In the genomic region with DNA sequence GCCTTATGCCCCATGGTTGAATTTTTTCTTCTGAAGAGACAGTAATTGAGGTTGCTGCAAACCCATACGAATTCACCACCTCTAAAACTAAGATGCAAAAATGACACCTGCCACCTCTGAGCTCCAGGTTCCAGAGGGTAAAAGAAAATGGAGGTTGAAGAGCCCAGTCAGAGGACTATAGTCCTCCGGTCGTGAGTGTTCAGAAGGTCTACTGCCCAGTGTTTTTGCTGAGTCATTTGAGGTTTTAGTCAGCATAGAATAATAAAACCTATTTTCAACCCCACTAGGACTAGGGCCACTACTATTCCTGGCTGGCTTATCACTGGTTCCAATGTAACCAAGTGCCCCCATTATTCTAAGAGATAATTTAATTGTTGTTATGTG, we compare ENCODE assay signal across 11 cellular contexts. TPM values are rescaled to one million over a fixed set of nuclear protein-coding genes. Genes with fewer than 3 reads are reported as not detected.
DNase-seq lines count a peak whose midpoint lies in the region; ATAC-seq, FAIRE-seq and TF ChIP-seq lines count a peak whose summit lies in the region.
"Had no signal": no experiment of that assay in that cellular context is flagged by ENCODE, and none has a peak within 500 bp of the region (broad histone marks: within the 10 kb centered on the region; RNA-seq: fewer than 3 reads in every experiment).

No MANE protein-coding gene starts in this region.

- H3K27me3 ChIP-seq in esophagus squamous epithelium, result no peaks in the 10 kb centered on the region
- H3K27me3 ChIP-seq: vagina had no signal

- peak; percentile 32 for DNase-seq in Daoy (ENCODE audit: low read depth)
- DNase-seq in M059J (ENCODE audit: low read depth), result peak; percentile 57
- DNase-seq in esophagus squamous epithelium (lab: John Stamatoyannopoulos, UW), result no peak
- DNase-seq in GM19239 (ENCODE audit: insufficient read length, low spot score), result no peak
- no peak for DNase-seq in omental fat pad (ENCODE audit: low spot score)
- DNase-seq in GF-D8 (lab: John Stamatoyannopoulos, UW), result no peak
- DNase-seq in NCI-H2081 treated with DMSO at 0.1 percent for 48 hours (lab: John Stamatoyannopoulos, UW), result no peak

- TF ChIP-seq CTCF in esophagus squamous epithelium (IDR thresholded peaks at IDR 0.05) (no peak), omental fat pad (IDR thresholded peaks at IDR 0.05) (no peak)

- no peaks in the 10 kb centered on the region for H3K36me3 ChIP-seq in esophagus squamous epithelium
- H3K36me3 ChIP-seq: heart right ventricle, vagina had no signal

- H3K27ac ChIP-seq in esophagus squamous epithelium, result peak overlapping the region; percentile 61 to 82 (median 70)
- H3K27ac ChIP-seq: vagina had no signal

- ATAC-seq in GM21737 (IDR thresholded peaks at IDR 0.05; ENCODE audit: unreplicated experiment), result peak; percentile 31
- no peak for ATAC-seq in omental fat pad (ENCODE audit: low FRiP score)

- intact Hi-C loops in esophagus squamous epithelium (cut with DNase I), result loop anchor here (5.0 to 10.0 kb wide), 2 partner anchors 41 to 109 kb away; no protein-coding TSS in a partner anchor

- 36 to 39% methylated on average over 3 of the region's 3 CpGs for WGBS in esophagus squamous epithelium, 2 donors

- peaks cover 17 to 62% (median 25%) of the 10 kb centered on the region in 3 donors for H3K4me1 ChIP-seq in esophagus squamous epithelium
- H3K4me1 ChIP-seq: vagina had no signal

- no peak for FAIRE-seq in GM19239 (lab: Jason Lieb, UNC)

- TF ChIP-seq POLR2A in esophagus squamous epithelium (IDR thresholded peaks at IDR 0.05), result peak in 1 of 4 donors; percentile 27

- no peak overlapping the region for H3K4me3 ChIP-seq in esophagus squamous epithelium
- H3K4me3 ChIP-seq: heart right ventricle, vagina had no signal

- H3K9me3 ChIP-seq in esophagus squamous epithelium, result no peaks in the 10 kb centered on the region
- H3K9me3 ChIP-seq: heart right ventricle, vagina had no signal

RNA-seq across cellular contexts. Expression of gene SLAMF7, which starts 12.9 kb away (rescaled TPM):
- 0.03 and 0.91 TPM in 2 replicates for total RNA-seq in Daoy (2014; rRNA removed; shearing (Covaris generic))
- 3.9 and 7.8 TPM in 2 replicates for total RNA-seq in M059J (2014; rRNA removed; shearing (Covaris generic))
- total RNA-seq in esophagus squamous epithelium (1 to 10 TPM; 1.8 to 3.2 (median 2.3) TPM), omental fat pad (1 to 10 TPM; 1.1 to 3.2 (median 1.7) TPM)
- total RNA-seq: neural crest cell had no signal

RNA-seq across cellular contexts. Expression of gene CD48, which starts 14.5 kb away (rescaled TPM):
- total RNA-seq in Daoy (2014; rRNA removed; shearing (Covaris generic)), result not detected in 2 replicates
- 0.05 TPM in 1 of 2 replicates, not detected in the other for total RNA-seq in M059J (2014; rRNA removed; shearing (Covaris generic))
- total RNA-seq in esophagus squamous epithelium (10 to 100 TPM in 1 of 4 donors, 1 to 10 TPM in 3; 1.1 to 13.7 (median 5.3) TPM), omental fat pad (10 to 100 TPM in 1 of 4 donors, 1 to 10 TPM in 3; 5.2 to 21.0 (median 8.0) TPM)
- total RNA-seq: neural crest cell had no signal

Comparison
In these comparisons a context has a peak if more than half of its experiments do, and no peak if none do; other contexts are left out.
1. DNase-seq: peak in Daoy (single experiment) and M059J (single experiment); none in esophagus squamous epithelium (single experiment), GM19239 (single experiment), omental fat pad (single experiment), GF-D8 (single experiment) and NCI-H2081 treated with DMSO at 0.1 percent for 48 hours (single experiment).